11 cellular contexts compared by ENCODE assay signal in genomic region chr19:3374369-3375112, GRCh38. TPM values are rescaled to one million over a fixed set of nuclear protein-coding genes. Genes with fewer than 3 reads are reported as not detected.
DNase-seq lines count a peak whose midpoint lies in the region; ATAC-seq, FAIRE-seq and TF ChIP-seq lines count a peak whose summit lies in the region.
"Had no signal": no experiment of that assay in that cellular context is flagged by ENCODE, and none has a peak within 500 bp of the region (broad histone marks: within the 10 kb centered on the region; RNA-seq: fewer than 3 reads in every experiment).

No MANE protein-coding gene starts in this region.

- FAIRE-seq in GM12878 (lab: Jason Lieb, UNC), result no peak

- no peaks in the 10 kb centered on the region for H4K20me1 ChIP-seq in GM12878 (ENCODE audit: control insufficient read depth, insufficient read depth)

- ATAC-seq in GM12878 (no peak), left colon (peak; percentile 57)
- ATAC-seq: naive thymus-derived CD4-positive, alpha-beta T cell had no signal

- no peak for TF ChIP-seq POLR2A in GM12878 (IDR thresholded peaks at IDR 0.05; ENCODE audit: low read depth, low read length)

- TF ChIP-seq EP300 in GM12878 (IDR thresholded peaks at IDR 0.05; ENCODE audit: borderline replicate concordance in 1 of 2, control insufficient read depth in 1 of 2, low read depth in 2 of 2, low read length in 2 of 2), result no peak

- no peaks in the 10 kb centered on the region for H3K36me3 Mint-ChIP-seq in Caco-2 (ENCODE audit: insufficient read depth, unreplicated experiment)
- H3K36me3 Mint-ChIP-seq: naive thymus-derived CD4-positive, alpha-beta T cell had no signal

- intact Hi-C loops in GM12878 (cut with micrococcal nuclease; ENCODE audit: unreplicated experiment) (no loop called here), left colon (cut with DNase I, micrococcal nuclease) (loop anchor here in 1 of 2 donors (10.0 kb wide), 1 partner anchor 50 kb away; no protein-coding TSS in a partner anchor), Caco-2 (cut with micrococcal nuclease; ENCODE audit: unreplicated experiment) (no loop called here)

- H3K4me1 Mint-ChIP-seq in Caco-2 (ENCODE audit: low read depth, unreplicated experiment), result no peaks in the 10 kb centered on the region

- H3K27me3 Mint-ChIP-seq in Caco-2 (ENCODE audit: insufficient read depth, unreplicated experiment), result peaks cover 9% of the 10 kb centered on the region

- H3K4me3 Mint-ChIP-seq in Caco-2 (ENCODE audit: unreplicated experiment), result no peak overlapping the region
- H3K4me3 Mint-ChIP-seq: naive thymus-derived CD4-positive, alpha-beta T cell had no signal

- H3K4me2 ChIP-seq in GM12878 (ENCODE audit: control insufficient read depth, insufficient read depth), result 0 out of 2 replicates have a peak overlapping the region, but pooled peaks have one; percentile 15

- H3K4me1 ChIP-seq in GM12878 (ENCODE audit: control insufficient read depth, insufficient read depth, low read length), result peaks cover 22% of the 10 kb centered on the region
- H3K4me1 ChIP-seq in Caco-2, result no peaks in the 10 kb centered on the region

- H3K4me3 ChIP-seq in GM12865 (ENCODE audit: low read depth, low read length) (no peak overlapping the region), GM12878 (no peak overlapping the region), skin epidermis (no peak overlapping the region), Caco-2 (ENCODE audit: low read depth, low read length) (no peak overlapping the region)

- POLR2A ChIA-PET in GM12878 (lab: Charles Lee) (no interaction called here), Caco-2 (lab: Charles Lee) (no interaction called here)

- CTCF ChIA-PET in GM12878 (lab: Yijun Ruan, JAX), result interaction anchor here (1.5 to 1.6 kb wide), 2 partner anchors 55 kb away, joined by 3 to 4 read pairs; no protein-coding TSS in a partner anchor
- CTCF ChIA-PET in Caco-2 (lab: Charles Lee), result no interaction called here

- no peak overlapping the region for H3K9ac ChIP-seq in GM12878 (ENCODE audit: control insufficient read depth, insufficient read depth, low read length)

- H3K27me3 ChIP-seq in GM12878 (replicated peaks in 1 of 2; ENCODE audit: control insufficient read depth in 2 of 2, insufficient read depth in 2 of 2, low read length in 1 of 2) (no peaks in the 10 kb centered on the region), Caco-2 (replicated peaks; ENCODE audit: control insufficient read depth, insufficient read depth, low read length) (no peaks in the 10 kb centered on the region)

- 27% methylated on average over 9 of the region's 10 CpGs for WGBS in GM12878 (ENCODE audit: insufficient coverage, insufficient replicate concordance, low lambda C conversion rate, missing lambda C conversion rate)

- H3K9me3 ChIP-seq in GM12878 (replicated peaks; ENCODE audit: control insufficient read depth, insufficient read depth, low read length) (no peaks in the 10 kb centered on the region), Caco-2 (no peaks in the 10 kb centered on the region)

- BruUV-seq in GM12878 (replicated peaks; lab: Mats Ljungman, UMichigan) (no TSS peak), Caco-2 (replicated peaks; lab: Mats Ljungman, UMichigan) (no TSS peak)

- no peak overlapping the region for H3K27ac Mint-ChIP-seq in Caco-2 (ENCODE audit: unreplicated experiment)

- DNase-seq in GM12865 (ENCODE audit: low read depth), result peak; percentile 47
- no peak for DNase-seq in GM12878 (ENCODE audit: low read depth, low spot score)
- DNase-seq in left colon, result no peak
- no peak for DNase-seq in Caco-2
- no peak for DNase-seq in NAMALWA (ENCODE audit: low spot score)
- DNase-seq in activated CD4-positive, CD25-positive, alpha-beta regulatory T cell (lab: John Stamatoyannopoulos, UW), result no peak
- DNase-seq in NCI-H187 (lab: John Stamatoyannopoulos, UW), result no peak
- DNase-seq: amniotic stem cell; naive thymus-derived CD4-positive, alpha-beta T cell; NCI-H1092 treated with DMSO at 0.1 percent for 48 hours had no signal

- no peaks in the 10 kb centered on the region for H3K9me3 Mint-ChIP-seq in Caco-2 (ENCODE audit: unreplicated experiment)

- H3K36me3 ChIP-seq in GM12878 (ENCODE audit: control insufficient read depth in 2 of 2, insufficient read depth in 2 of 2, low read length in 1 of 2) (peaks cover 0 to 3% of the 10 kb centered on the region in 2 experiments; a peak in 3 of 4 replicates), Caco-2 (ENCODE audit: control insufficient read depth, insufficient read depth, low read length) (no peaks in the 10 kb centered on the region)

- no peak overlapping the region for H3K27ac ChIP-seq in GM12878 (ENCODE audit: control insufficient read depth, insufficient read depth)
- peak overlapping the region in 15 of 21 experiments; percentile 13 to 87 (median 69) for H3K27ac ChIP-seq in skin epidermis

- RAD21 ChIA-PET in GM12878 (lab: Charles Lee; ENCODE audit: unreplicated experiment), result interaction anchor here (1.0 to 1.4 kb wide), 2 partner anchors 55 to 57 kb away, joined by 3 read pairs; no protein-coding TSS in a partner anchor

- in situ Hi-C loops in GM12878 (cut with MboI), result loop anchor here (25.0 kb wide), 1 partner anchor 1512 kb away; the partner anchor contains the start of gene KLF16

- H3K79me2 ChIP-seq in GM12878 (ENCODE audit: control insufficient read depth, insufficient read depth, low read length), result peaks cover 68% of the 10 kb centered on the region

- no peak overlapping the region for H2AFZ ChIP-seq in GM12878 (ENCODE audit: control insufficient read depth, low read depth, low read length)

- SMC1A ChIA-PET in GM12878 (lab: Charles Lee; ENCODE audit: uncharacterized antibody, unreplicated experiment), result no interaction called here

- TF ChIP-seq RAD21 in GM12878 (IDR thresholded peaks at IDR 0.05; ENCODE audit: insufficient read depth, low read depth, low read length), result no peak

- TF ChIP-seq CTCF in GM12865 (IDR thresholded peaks at IDR 0.05; ENCODE audit: insufficient read depth, low read depth, low read length, missing control alignments) (no peak), GM12878 (IDR thresholded peaks at IDR 0.05 in 2 of 3, conservative IDR thresholded peaks at IDR 0.05 in 1 of 3; ENCODE audit: control insufficient read depth in 2 of 3, extremely low read depth in 1 of 3, insufficient read depth in 1 of 3, low read depth in 3 of 3, low read length in 3 of 3) (no peak), Caco-2 (IDR thresholded peaks at IDR 0.05; ENCODE audit: insufficient read depth in 1 of 2, low read depth in 1 of 2, low read length in 1 of 2, severe bottlenecking in 1 of 2, unreplicated experiment in 1 of 2) (no peak)

TF ChIP-seq in GM12878, 131 proteins besides CTCF, POLR2A, EP300 and RAD21 (continues in another document):
- TF ChIP-seq ETV6 (conservative IDR thresholded peaks at IDR 0.05 in 1 of 2, IDR thresholded peaks at IDR 0.05 in 1 of 2; ENCODE audit: borderline replicate concordance in 1 of 2, low read depth in 1 of 2), result no peak
- TF ChIP-seq, protein P1, sequence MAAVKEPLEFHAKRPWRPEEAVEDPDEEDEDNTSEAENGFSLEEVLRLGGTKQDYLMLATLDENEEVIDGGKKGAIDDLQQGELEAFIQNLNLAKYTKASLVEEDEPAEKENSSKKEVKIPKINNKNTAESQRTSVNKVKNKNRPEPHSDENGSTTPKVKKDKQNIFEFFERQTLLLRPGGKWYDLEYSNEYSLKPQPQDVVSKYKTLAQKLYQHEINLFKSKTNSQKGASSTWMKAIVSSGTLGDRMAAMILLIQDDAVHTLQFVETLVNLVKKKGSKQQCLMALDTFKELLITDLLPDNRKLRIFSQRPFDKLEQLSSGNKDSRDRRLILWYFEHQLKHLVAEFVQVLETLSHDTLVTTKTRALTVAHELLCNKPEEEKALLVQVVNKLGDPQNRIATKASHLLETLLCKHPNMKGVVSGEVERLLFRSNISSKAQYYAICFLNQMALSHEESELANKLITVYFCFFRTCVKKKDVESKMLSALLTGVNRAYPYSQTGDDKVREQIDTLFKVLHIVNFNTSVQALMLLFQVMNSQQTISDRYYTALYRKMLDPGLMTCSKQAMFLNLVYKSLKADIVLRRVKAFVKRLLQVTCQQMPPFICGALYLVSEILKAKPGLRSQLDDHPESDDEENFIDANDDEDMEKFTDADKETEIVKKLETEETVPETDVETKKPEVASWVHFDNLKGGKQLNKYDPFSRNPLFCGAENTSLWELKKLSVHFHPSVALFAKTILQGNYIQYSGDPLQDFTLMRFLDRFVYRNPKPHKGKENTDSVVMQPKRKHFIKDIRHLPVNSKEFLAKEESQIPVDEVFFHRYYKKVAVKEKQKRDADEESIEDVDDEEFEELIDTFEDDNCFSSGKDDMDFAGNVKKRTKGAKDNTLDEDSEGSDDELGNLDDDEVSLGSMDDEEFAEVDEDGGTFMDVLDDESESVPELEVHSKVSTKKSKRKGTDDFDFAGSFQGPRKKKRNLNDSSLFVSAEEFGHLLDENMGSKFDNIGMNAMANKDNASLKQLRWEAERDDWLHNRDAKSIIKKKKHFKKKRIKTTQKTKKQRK (IDR thresholded peaks at IDR 0.05; ENCODE audit: low read depth, low read length), result no peak

RNA-seq across cellular contexts. Expression of gene NFIC, which starts 8.2 kb away (rescaled TPM):
- 77.1 and 95.5 TPM in 2 replicates for total RNA-seq in GM12878 (2013; cell fraction: nucleolus; rRNA removed)
- total RNA-seq in GM12878 (2014; rRNA removed) (8.8 and 9.2 TPM in 2 replicates), GM12878 (2014; rRNA removed; fragmentation: Illumina TruSeq; extraction: Trizol) (2.8 and 5.3 TPM in 2 replicates), GM12878 (2021) (50.5 and 53.5 TPM in 2 replicates), left colon (10 to 100 TPM; 52.4 to 57.8 TPM), Caco-2 (2022) (5.1 and 5.5 TPM in 2 replicates)
- polyA plus RNA-seq in GM12878 (2011; ENCODE audit: low read depth), result 3.6 TPM
- polyA plus RNA-seq in GM12878 (2011; rRNA removed) (0.86 and 1.6 TPM in 2 replicates), GM12878 (2014; fragmentation: Illumina TruSeq; extraction: Trizol) (4.6 and 11.1 TPM in 2 replicates), GM12878 (2014; fragmentation: Nextera tagmentation; extraction: Ambion mirVana) (1 to 10 TPM in 1 of 2 experiments, under 1 TPM in 1; 0.71 to 1.1 TPM), GM12878 (2014; rRNA removed) (13.8 and 16.8 TPM in 2 replicates), GM12878 (2016; fragmentation: Nextera tagmentation; extraction: Ambion mirVana) (10 to 100 TPM; 18.5 to 22.2 TPM)
- 2.1 and 2.2 TPM in 2 replicates for polyA plus RNA-seq in GM12878 (2011; cell fraction: cytosol; rRNA removed)
- 11.0 and 19.5 TPM in 2 replicates for polyA plus RNA-seq in GM12878 (2011; cell fraction: nucleus; rRNA removed)
- polyA plus RNA-seq in GM12878 (2012), result 12.5 and 13.5 TPM in 2 replicates
- 3.4 and 7.2 TPM in 2 replicates for polyA minus RNA-seq in GM12878 (2011; rRNA and poly(A)+ RNA removed)
- polyA minus RNA-seq in GM12878 (2011; cell fraction: cytosol; rRNA and poly(A)+ RNA removed), result 8.4 and 9.6 TPM in 2 replicates
- 8.9 and 14.9 TPM in 2 replicates for polyA minus RNA-seq in GM12878 (2011; cell fraction: nucleus; rRNA and poly(A)+ RNA removed)
